17 cellular contexts compared by ENCODE assay signal in the genomic region with DNA sequence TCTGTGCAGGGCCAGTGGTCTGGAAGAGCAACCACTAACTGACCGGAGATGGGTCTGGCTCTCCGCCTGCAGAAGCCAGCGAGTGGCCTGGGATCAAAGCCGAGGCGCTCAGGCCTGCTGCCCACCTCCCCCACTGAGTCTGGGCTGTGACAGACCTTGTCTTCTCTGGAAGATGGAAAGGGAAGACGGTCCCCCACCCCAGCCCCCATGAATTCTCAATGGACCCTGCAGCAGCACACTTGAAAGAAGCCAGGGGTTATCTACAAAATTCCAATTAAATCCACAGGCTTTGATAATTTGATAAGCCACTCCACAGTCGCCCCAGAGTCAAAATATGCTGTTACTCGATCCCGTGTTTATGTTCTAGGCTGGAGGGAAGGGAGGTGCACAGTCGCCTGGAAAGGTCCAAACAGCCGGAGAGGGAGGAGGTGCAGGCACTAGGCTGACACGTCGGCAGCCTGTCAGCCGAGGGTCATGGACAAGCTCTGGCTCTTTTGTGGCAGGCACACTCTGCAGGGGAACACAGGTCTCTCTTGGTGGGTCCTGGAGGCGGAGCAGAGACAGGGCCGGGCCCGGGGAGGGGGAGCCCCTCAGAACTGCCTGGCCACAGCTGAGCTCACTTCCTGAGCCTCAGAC.
DNase-seq lines count a peak whose midpoint lies in the region; ATAC-seq and TF ChIP-seq lines count a peak whose summit lies in the region.
"Had no signal": no experiment of that assay in that cellular context is flagged by ENCODE, and none has a peak within 500 bp of the region (broad histone marks: within the 10 kb centered on the region; RNA-seq: fewer than 3 reads in every experiment).

No MANE protein-coding gene starts in this region.

- H4K20me1 ChIP-seq in IMR-90 (ENCODE audit: insufficient read depth, low read length), result no peaks in the 10 kb centered on the region

- peak overlapping the region in 1 of 2 experiments; percentile 11; a peak in 1 of 4 replicates for H4K8ac ChIP-seq in IMR-90 (ENCODE audit: low read depth in 2 of 2, low read length in 2 of 2)

- H2BK120ac ChIP-seq in IMR-90 (ENCODE audit: low read depth, low read length), result peak overlapping the region; percentile 55; the same call in 1 of the 2 replicates

- 0 out of 2 replicates have a peak overlapping the region, but pooled peaks have one; percentile 6 for H3K14ac ChIP-seq in IMR-90 (replicated peaks; ENCODE audit: low read depth, low read length)

- H3K4me3 ChIP-seq in AG04450 (ENCODE audit: low read depth, low read length) (no peak overlapping the region), IMR-90 (ENCODE audit: insufficient read depth, low read depth, low read length) (no peak overlapping the region), esophagus (ENCODE audit: low read depth in 1 of 2, low read length in 2 of 2) (no peak overlapping the region)
- H3K4me3 ChIP-seq: prostate gland had no signal

- DNase-seq in AG04450 (ENCODE audit: low read depth, low spot score), result no peak
- peak; percentile 65 for DNase-seq in IMR-90
- DNase-seq in nephron progenitor cell, result peak; percentile 46
- no peak for DNase-seq in NK-92 treated with Interleukin-12 subunit alpha and Interleukin-12 subunit beta, amount 100 ng/mL, for 24 hours (lab: John Stamatoyannopoulos, UW)
- no peak for DNase-seq in T-helper 17 cell
- no peak for DNase-seq in NCI-H1930 (lab: John Stamatoyannopoulos, UW)
- DNase-seq: ACHN; activated CD8-positive, alpha-beta memory T cell treated with anti-CD3 and anti-CD28 coated beads, Interleukin-2, amount 50 U/mL, for 4 hours; activated effector memory CD4-positive, alpha-beta T cell treated with anti-CD3 and anti-CD28 coated beads, Interleukin-2, amount 50 U/mL, for 16 hours; amniotic stem cell; CD8-positive, alpha-beta T cell; NCI-H1417 treated with DMSO at 0.1 percent for 48 hours; SIG-M5 had no signal

- TF ChIP-seq POLR2A in IMR-90 (IDR thresholded peaks at IDR 0.05; ENCODE audit: low read depth, low read length), result no peak

- H2AK5ac ChIP-seq in IMR-90 (ENCODE audit: low read depth, low read length), result peak overlapping the region; percentile 41

- no peak overlapping the region for H3K56ac ChIP-seq in IMR-90 (ENCODE audit: extremely low read depth, insufficient read depth, low read length)

- H3K79me1 ChIP-seq in IMR-90 (ENCODE audit: low read depth in 1 of 2, low read length in 2 of 2), result peaks cover 0 to 8% of the 10 kb centered on the region in 2 experiments; a peak in 2 of 4 replicates

- H3K9ac ChIP-seq in IMR-90 (ENCODE audit: low read depth, low read length), result no peak overlapping the region

- H3K9me3 Mint-ChIP-seq in nephron progenitor cell, result no peaks in the 10 kb centered on the region
- H3K9me3 Mint-ChIP-seq: CD8-positive, alpha-beta T cell; stimulated activated effector memory CD8-positive, alpha-beta T cell treated with anti-CD3 and anti-CD28 coated beads, Interleukin-12 subunit alpha, Interleukin-12 subunit beta, amount 100 ng/mL, for 72 hours had no signal

- CTCF ChIA-PET in AG04450 (lab: Charles Lee) (interaction anchor here (3.2 kb wide), 1 partner anchor 165 kb away, joined by 11 read pairs; no protein-coding TSS in a partner anchor), IMR-90 (lab: Yijun Ruan, JAX) (interaction anchor here (1.0 kb wide), 1 partner anchor 17 kb away, joined by 3 read pairs; no protein-coding TSS in a partner anchor)

- no peak overlapping the region; the same call in 1 of the 2 replicates for H3K4me2 ChIP-seq in IMR-90 (ENCODE audit: low read depth, low read length)

- 2% methylated on average over 9 of the region's 17 CpGs; no CpG with 5 or more reads in 1 of the 2 experiments for WGBS in IMR-90 (ENCODE audit: extremely low coverage in 2 of 2, insufficient read length in 1 of 2), 2 experiments
- 70 to 73% methylated on average over 17 of the region's 17 CpGs for WGBS in esophagus, 2 donors

- no peaks in the 10 kb centered on the region for H3K27me3 ChIP-seq in AG04450 (ENCODE audit: control insufficient read depth, insufficient read depth, low read length)
- H3K27me3 ChIP-seq in IMR-90 (ENCODE audit: control insufficient read depth, insufficient read depth, low read length), result no peaks in the 10 kb centered on the region
- H3K27me3 ChIP-seq in esophagus (ENCODE audit: control insufficient read depth in 1 of 2, insufficient read depth in 2 of 2, low read length in 2 of 2), result no peaks in the 10 kb centered on the region

- H3K23ac ChIP-seq in IMR-90 (ENCODE audit: low read depth, low read length), result peak overlapping the region; percentile 6; the same call in 1 of the 2 replicates

- peak; percentile 10; the same call in 1 of the 2 replicates for TF ChIP-seq RAD21 in IMR-90 (IDR thresholded peaks at IDR 0.05; ENCODE audit: low read length)

- TF ChIP-seq CTCF in AG04450 (IDR thresholded peaks at IDR 0.05; ENCODE audit: low read depth, low read length), result no peak
- TF ChIP-seq CTCF in IMR-90 (conservative IDR thresholded peaks at IDR 0.05; ENCODE audit: low read depth, low read length), result no peak
- TF ChIP-seq CTCF in nephron progenitor cell (IDR thresholded peaks at IDR 0.05), result no peak

- H4K5ac ChIP-seq in IMR-90 (ENCODE audit: low read depth, low read length), result no peak overlapping the region

- intact Hi-C loops in IMR-90 (cut with micrococcal nuclease), result no loop called here

- peak overlapping the region; percentile 8 for H2AK9ac ChIP-seq in IMR-90 (replicated peaks; ENCODE audit: low read depth, low read length, poor library complexity)

- peaks cover 2% of the 10 kb centered on the region; the same call in 1 of the 2 replicates for H3K9me3 ChIP-seq in AG04450 (ENCODE audit: control insufficient read depth, insufficient read depth, low read length)
- no peaks in the 10 kb centered on the region for H3K9me3 ChIP-seq in IMR-90 (ENCODE audit: control insufficient read depth, insufficient read depth, low read length)
- H3K9me3 ChIP-seq in esophagus (ENCODE audit: control insufficient read depth in 2 of 2, insufficient read depth in 1 of 2, low read depth in 1 of 2, low read length in 1 of 2), result no peaks in the 10 kb centered on the region
- H3K9me3 ChIP-seq in T-helper 17 cell (ENCODE audit: control insufficient read depth, low read length, poor library complexity, severe bottlenecking), result no peaks in the 10 kb centered on the region
- H3K9me3 ChIP-seq: prostate gland had no signal

- H4K91ac ChIP-seq in IMR-90 (ENCODE audit: insufficient read depth, low read depth, low read length), result no peak overlapping the region

- no TSS peak for BruUV-seq in IMR-90 (replicated peaks; lab: Mats Ljungman, UMichigan)

- H3K4me3 Mint-ChIP-seq in nephron progenitor cell (peak overlapping the region; percentile 42), T-helper 17 cell (no peak overlapping the region)
- H3K4me3 Mint-ChIP-seq: CD8-positive, alpha-beta T cell; stimulated activated effector memory CD8-positive, alpha-beta T cell treated with anti-CD3 and anti-CD28 coated beads, Interleukin-12 subunit alpha, Interleukin-12 subunit beta, amount 100 ng/mL, for 72 hours had no signal

- H3K27me3 Mint-ChIP-seq in nephron progenitor cell (ENCODE audit: low read depth, poor library complexity) (peaks cover 6% of the 10 kb centered on the region), T-helper 17 cell (no peaks in the 10 kb centered on the region)

- no peak overlapping the region for H2BK5ac ChIP-seq in IMR-90 (ENCODE audit: low read depth, low read length, poor library complexity, severe bottlenecking)

- H3K4me1 ChIP-seq in IMR-90 (ENCODE audit: control insufficient read depth, insufficient read depth, low read length) (peaks cover 22% of the 10 kb centered on the region), esophagus (ENCODE audit: control insufficient read depth in 2 of 2, insufficient read depth in 2 of 2, low read length in 1 of 2) (peaks cover 8 to 27% of the 10 kb centered on the region in 2 donors)

- POLR2A ChIA-PET in AG04450 (lab: Yijun Ruan, JAX) (no interaction called here), IMR-90 (lab: Charles Lee; ENCODE audit: unreplicated experiment) (no interaction called here)

- dilution Hi-C loops in IMR-90 (cut with HindIII; ENCODE audit: low sequenced_read_pairs, unreplicated experiment), result loop anchor here (25.0 kb wide), 1 partner anchor 142 kb away; a partner anchor contains a TSS

- in situ Hi-C loops in IMR-90 (cut with MboI; ENCODE audit: low sequenced_read_pairs), result loop anchor here (25.0 kb wide), 2 partner anchors 292 to 492 kb away; no protein-coding TSS in a partner anchor

- H3K4me1 Mint-ChIP-seq in nephron progenitor cell (peaks cover 48% of the 10 kb centered on the region), T-helper 17 cell (peaks cover 8% of the 10 kb centered on the region)
- H3K4me1 Mint-ChIP-seq: stimulated activated effector memory CD8-positive, alpha-beta T cell treated with anti-CD3 and anti-CD28 coated beads, Interleukin-12 subunit alpha, Interleukin-12 subunit beta, amount 100 ng/mL, for 72 hours had no signal

- peak overlapping the region; percentile 97 for H3K27ac Mint-ChIP-seq in nephron progenitor cell
- no peak overlapping the region for H3K27ac Mint-ChIP-seq in T-helper 17 cell
- H3K27ac Mint-ChIP-seq: CD8-positive, alpha-beta T cell; stimulated activated effector memory CD8-positive, alpha-beta T cell treated with anti-CD3 and anti-CD28 coated beads, Interleukin-12 subunit alpha, Interleukin-12 subunit beta, amount 100 ng/mL, for 72 hours had no signal

- peak overlapping the region; percentile 2; the same call in 1 of the 2 replicates for H3K18ac ChIP-seq in IMR-90 (ENCODE audit: low read depth, low read length)

- H2BK20ac ChIP-seq in IMR-90 (ENCODE audit: low read depth, low read length), result peak overlapping the region; percentile 4

- peak overlapping the region; percentile 21; the same call in 1 of the 3 replicates for H2BK15ac ChIP-seq in IMR-90 (ENCODE audit: low read depth, low read length)

- H3K36me3 Mint-ChIP-seq in nephron progenitor cell (ENCODE audit: low read depth) (peaks cover 23% of the 10 kb centered on the region), T-helper 17 cell (ENCODE audit: low read depth) (no peaks in the 10 kb centered on the region)
- H3K36me3 Mint-ChIP-seq: CD8-positive, alpha-beta T cell; stimulated activated effector memory CD8-positive, alpha-beta T cell treated with anti-CD3 and anti-CD28 coated beads, Interleukin-12 subunit alpha, Interleukin-12 subunit beta, amount 100 ng/mL, for 72 hours had no signal

- H3K36me3 ChIP-seq in IMR-90 (ENCODE audit: control insufficient read depth, insufficient read depth, low read length), result peaks cover 5% of the 10 kb centered on the region; the same call in 1 of the 2 replicates
- peaks cover 5 to 40% of the 10 kb centered on the region in 2 donors for H3K36me3 ChIP-seq in esophagus (ENCODE audit: control insufficient read depth in 2 of 2, insufficient read depth in 2 of 2, low read length in 1 of 2)
- H3K36me3 ChIP-seq: prostate gland had no signal

- H3K27ac ChIP-seq in AG04450 (ENCODE audit: low read depth, low read length), result peak overlapping the region; percentile 47
- H3K27ac ChIP-seq in IMR-90 (ENCODE audit: insufficient read depth, low read length), result 0 out of 2 replicates have a peak overlapping the region, but pooled peaks have one; percentile 0
- peak overlapping the region; percentile 20 to 34 for H3K27ac ChIP-seq in esophagus (ENCODE audit: low read depth in 2 of 2, low read length in 1 of 2)

- peak overlapping the region; percentile 47 for H2AFZ ChIP-seq in IMR-90 (replicated peaks; ENCODE audit: low read length, poor library complexity)

- peak overlapping the region; percentile 55 for H3K4ac ChIP-seq in IMR-90 (ENCODE audit: low read depth, low read length)

- peaks cover 15% of the 10 kb centered on the region; the same call in 1 of the 2 replicates for H3K9me1 ChIP-seq in IMR-90 (ENCODE audit: insufficient read depth, low read length)

- ATAC-seq in IMR-90 (ENCODE audit: low read depth) (peak; percentile 91), T-helper 17 cell (no peak), HG02571 (IDR thresholded peaks at IDR 0.05; ENCODE audit: unreplicated experiment) (no peak)
- ATAC-seq: CD8-positive, alpha-beta T cell; stimulated activated effector memory CD8-positive, alpha-beta T cell treated with anti-CD3 and anti-CD28 coated beads, Interleukin-12 subunit alpha, Interleukin-12 subunit beta, amount 100 ng/mL, for 72 hours had no signal

Comparison
In these comparisons a context has a peak if more than half of its experiments do, and no peak if none do; other contexts are left out.
1. DNase-seq: peak in IMR-90 (single experiment) and nephron progenitor cell (single experiment); none in AG04450 (single experiment), NK-92 treated with Interleukin-12 subunit alpha and Interleukin-12 subunit beta, amount 100 ng/mL, for 24 hours (single experiment), T-helper 17 cell (0 of 3) and NCI-H1930 (0 of 2).
2. Peak in every context shown above with its lines, with median percentiles within 50 percentile points of each other: H3K27ac ChIP-seq.